10 cellular contexts compared by ENCODE assay signal in genomic region chr11:119382513-119382912, GRCh38. TPM values are rescaled to one million over a fixed set of nuclear protein-coding genes. Genes with fewer than 3 reads are reported as not detected.
DNase-seq lines count a peak whose midpoint lies in the region; ATAC-seq, FAIRE-seq and TF ChIP-seq lines count a peak whose summit lies in the region.
"Not testable (repeated sequence)": the region's sequence is repeated elsewhere in the genome, so short reads cannot be mapped to it uniquely, and the experiment has no call there.
"Had no signal": no experiment of that assay in that cellular context is flagged by ENCODE, and none has a peak within 500 bp of the region (broad histone marks: within the 10 kb centered on the region; RNA-seq: fewer than 3 reads in every experiment).

No MANE protein-coding gene starts in this region.

- H3K4me1 ChIP-seq in ACC112 (ENCODE audit: control insufficient read depth, insufficient read depth, low read length, unreplicated experiment) (peaks cover 10% of the 10 kb centered on the region), HAP-1 (peaks cover 15% of the 10 kb centered on the region), HepG2 (ENCODE audit: insufficient read depth, low read length) (peaks cover 59% of the 10 kb centered on the region), psoas muscle (peaks cover 30% of the 10 kb centered on the region)
- not testable (repeated sequence) for H3K4me1 ChIP-seq in OCI-LY3 (ENCODE audit: low read length)

- in situ Hi-C loops in HAP-1 (cut with MboI; ENCODE audit: low sequenced_read_pairs), result loop anchor here (10.0 kb wide), 1 partner anchor 58 kb away; no protein-coding TSS in a partner anchor
- in situ Hi-C loops in HepG2 (cut with HindIII; ENCODE audit: extremely low pct_ligation_motif_present, low pct_unique_long_range_greater_than_20kb), result not testable (repeated sequence)

- not testable (repeated sequence) for TF ChIP-seq POLR2A in HepG2 (IDR thresholded peaks at IDR 0.05; ENCODE audit: insufficient read depth in 1 of 2, low read depth in 2 of 2, low read length in 2 of 2)

- H3K27ac ChIP-seq in ACC112 (ENCODE audit: low read depth, low read length); OCI-LY3 (ENCODE audit: low read length); HepG2 (ENCODE audit: extremely low read length, insufficient read depth, low read length): not testable (repeated sequence)
- H3K27ac ChIP-seq in caudate nucleus (ENCODE audit: low read depth, low read length), result peak overlapping the region; percentile 19
- peak overlapping the region; percentile 97 for H3K27ac ChIP-seq in psoas muscle

- H3K27me3 ChIP-seq in ACC112 (ENCODE audit: insufficient read depth, low read length), result peaks cover 16% of the 10 kb centered on the region; the same call in 1 of the 2 replicates
- not testable (repeated sequence) for H3K27me3 ChIP-seq in HAP-1 (ENCODE audit: low read depth); OCI-LY3 (ENCODE audit: low read depth, low read length); HepG2 (ENCODE audit: control insufficient read depth in 1 of 2, insufficient read depth in 2 of 2, low read length in 2 of 2); psoas muscle (ENCODE audit: insufficient read depth in 3 of 3, low read length in 2 of 3)

- H3K4me2 ChIP-seq in OCI-LY3 (ENCODE audit: low read length) (peak overlapping the region; percentile 88), HepG2 (ENCODE audit: low read depth, low read length) (peak overlapping the region; percentile 98)

- DNase-seq in HAP-1 (ENCODE audit: low spot score in 2 of 2); caudate nucleus (lab: John Stamatoyannopoulos, UW); HepG2 (ENCODE audit: low spot score); psoas muscle: not testable (repeated sequence)

- TF ChIP-seq EP300 in HepG2 (IDR thresholded peaks at IDR 0.05; ENCODE audit: low read depth in 2 of 2, low read length in 2 of 2); HepG2 (CRISPR knock-in tag; IDR thresholded peaks at IDR 0.05; ENCODE audit: borderline replicate concordance): not testable (repeated sequence)

- BruUV-seq in HepG2 (replicated peaks; lab: Mats Ljungman, UMichigan), result not testable (repeated sequence)

- not testable (repeated sequence) for H3K36me3 ChIP-seq in ACC112 (ENCODE audit: insufficient read depth, low read length); HAP-1 (replicated peaks); OCI-LY3 (replicated peaks; ENCODE audit: low read depth, low read length); HepG2 (replicated peaks in 1 of 2; ENCODE audit: control insufficient read depth in 1 of 2, insufficient read depth in 2 of 2, low read length in 2 of 2); psoas muscle (ENCODE audit: insufficient read depth in 1 of 2, low read depth in 1 of 2)

- H3K79me2 ChIP-seq in ACC112 (ENCODE audit: control insufficient read depth, insufficient read depth, low read length, unreplicated experiment); OCI-LY3 (ENCODE audit: low read length): not testable (repeated sequence)
- peaks cover 10% of the 10 kb centered on the region for H3K79me2 ChIP-seq in HepG2 (ENCODE audit: insufficient read depth, low read length)

- CTCF ChIA-PET in HepG2 (lab: Yijun Ruan, JAX; ENCODE audit: low intra/inter-chr PET ratio, low total read pairs), result interaction anchor here (2.1 kb wide), 1 partner anchor 44 kb away, joined by 13 read pairs; no protein-coding TSS in a partner anchor

- FAIRE-seq in HepG2 (lab: Jason Lieb, UNC), result not testable (repeated sequence)

- not testable (repeated sequence) for H3K9ac ChIP-seq in OCI-LY3 (ENCODE audit: low read length); HepG2 (ENCODE audit: insufficient read depth, low read depth, low read length)

- TF ChIP-seq RAD21 in HepG2 (CRISPR knock-in tag; IDR thresholded peaks at IDR 0.05), result not testable (repeated sequence)

- not testable (repeated sequence) for H4K20me1 ChIP-seq in OCI-LY3 (ENCODE audit: insufficient read depth, low read length); HepG2 (ENCODE audit: insufficient read depth, low read length)

- H2AFZ ChIP-seq in ACC112 (ENCODE audit: low read length, unreplicated experiment), result peak overlapping the region; percentile 72
- not testable (repeated sequence) for H2AFZ ChIP-seq in OCI-LY3 (ENCODE audit: low read depth, low read length); HepG2 (ENCODE audit: low read length)

- POLR2A ChIA-PET in HepG2 (lab: Yijun Ruan, JAX), result interaction anchor here (2.6 kb wide), 1 partner anchor 21 kb away, joined by 12 read pairs; no protein-coding TSS in a partner anchor

- intact Hi-C loops in HepG2 (cut with micrococcal nuclease; ENCODE audit: unreplicated experiment), result not testable (repeated sequence)
- intact Hi-C loops in psoas muscle (cut with DNase I), result loop anchor here (2.0 to 10.0 kb wide), 2 partner anchors 92 to 94 kb away; no protein-coding TSS in a partner anchor

- not testable (repeated sequence) for TF ChIP-seq CTCF in OCI-LY3 (IDR thresholded peaks at IDR 0.05; ENCODE audit: low read depth, low read length); HepG2 (CRISPR knock-in tag; IDR thresholded peaks at IDR 0.05); psoas muscle (IDR thresholded peaks at IDR 0.05)

- not testable (repeated sequence) for ATAC-seq in HepG2, psoas muscle

- 90% methylated on average over 14 of the region's 14 CpGs for WGBS in HepG2 (ENCODE audit: low lambda C conversion rate)
- WGBS in psoas muscle, 3 donors, result 90 to 93% (median 91%) methylated on average over 14 of the region's 14 CpGs

- not testable (repeated sequence) for H3K9me3 ChIP-seq in HAP-1; OCI-LY3 (ENCODE audit: insufficient read depth, low read length); HepG2 (ENCODE audit: low read length); psoas muscle

- H3K4me3 ChIP-seq in ACC112 (ENCODE audit: low read depth, low read length) (peak overlapping the region; percentile 81), HAP-1 (peak overlapping the region; percentile 42; the same call in 1 of the 2 replicates), OCI-LY3 (ENCODE audit: low read length) (peak overlapping the region; percentile 82), HepG2 (replicated peaks in 1 of 3; ENCODE audit: insufficient read depth in 1 of 3, low read depth in 2 of 3, low read length in 3 of 3) (peak overlapping the region in 2 of 3 experiments; percentile 47 to 82; a peak in 1 of 6 replicates), psoas muscle (peak overlapping the region; percentile 84)

RNA-seq across cellular contexts. Expression of gene USP2, which starts 1.0 kb away (rescaled TPM):
- total RNA-seq in HepG2 (2016; rRNA removed; fragmentation: Illumina TruSeq; extraction: Trizol) (6.0 and 7.2 TPM in 2 replicates), psoas muscle (100 to 1,000 TPM in 3 of 4 donors, 10 to 100 TPM in 1; 75.8 to 210 (median 156) TPM)
- total RNA-seq in HepG2 (2016; cell fraction: cytosol; rRNA removed; fragmentation: Illumina TruSeq; extraction: Trizol; ENCODE audit: low read depth), result 1.1 and 1.7 TPM in 2 replicates
- 6.5 and 7.1 TPM in 2 replicates for total RNA-seq in HepG2 (2016; cell fraction: insoluble cytoplasmic fraction; rRNA removed; fragmentation: Illumina TruSeq; extraction: Trizol)
- 5.7 and 5.9 TPM in 2 replicates for total RNA-seq in HepG2 (2016; cell fraction: membrane; rRNA removed; fragmentation: Illumina TruSeq; extraction: Trizol)
- total RNA-seq in HepG2 (2016; cell fraction: nucleus; rRNA removed; fragmentation: Illumina TruSeq; extraction: Trizol), result 5.8 and 7.8 TPM in 2 replicates
- polyA plus RNA-seq in HepG2 (2011; rRNA removed) (2.5 and 3.2 TPM in 2 replicates), psoas muscle (10 to 100 TPM; 49.0 to 76.4 (median 57.4) TPM)
- polyA plus RNA-seq in HepG2 (2011; cell fraction: cytosol; rRNA removed), result 2.2 TPM in 2 replicates
- 4.4 and 4.7 TPM in 2 replicates for polyA plus RNA-seq in HepG2 (2011; cell fraction: nucleus; rRNA removed)
- polyA plus RNA-seq in HepG2 (2012), result 2.5 and 3.0 TPM in 2 replicates
- polyA plus RNA-seq in HepG2 (2016; cell fraction: cytosol; fragmentation: Illumina TruSeq; extraction: Trizol; ENCODE audit: low read depth), result 1.1 and 1.3 TPM in 2 replicates
- 7.6 and 11.3 TPM in 2 replicates for polyA plus RNA-seq in HepG2 (2016; cell fraction: insoluble cytoplasmic fraction; fragmentation: Illumina TruSeq; extraction: Trizol; ENCODE audit: low read depth)
- 4.1 and 4.2 TPM in 2 replicates for polyA plus RNA-seq in HepG2 (2016; cell fraction: membrane; fragmentation: Illumina TruSeq; extraction: Trizol; ENCODE audit: low read depth)
- polyA plus RNA-seq in HepG2 (2016; cell fraction: nucleus; fragmentation: Illumina TruSeq; extraction: Trizol; ENCODE audit: insufficient read depth, low read depth), result 22.1 and 23.0 TPM in 2 replicates
- 5.4 and 5.9 TPM in 2 replicates for polyA minus RNA-seq in HepG2 (2011; rRNA and poly(A)+ RNA removed; ENCODE audit: low replicate concordance)
- polyA minus RNA-seq in HepG2 (2011; cell fraction: cytosol; rRNA and poly(A)+ RNA removed), result 4.0 and 5.4 TPM in 2 replicates
- polyA minus RNA-seq in HepG2 (2011; cell fraction: nucleus; rRNA and poly(A)+ RNA removed), result 2.4 and 5.7 TPM in 2 replicates
- total RNA-seq: A172 had no signal

RNA-seq across cellular contexts. Expression of gene MFRP, which starts 36.0 kb away (rescaled TPM):
- total RNA-seq in HepG2 (2016; rRNA removed; fragmentation: Illumina TruSeq; extraction: Trizol) (not detected in 2 replicates), psoas muscle (not detected)
- total RNA-seq in HepG2 (2016; cell fraction: cytosol; rRNA removed; fragmentation: Illumina TruSeq; extraction: Trizol; ENCODE audit: low read depth), result not detected in 2 replicates
- not detected in 2 replicates for total RNA-seq in HepG2 (2016; cell fraction: insoluble cytoplasmic fraction; rRNA removed; fragmentation: Illumina TruSeq; extraction: Trizol)
- total RNA-seq in HepG2 (2016; cell fraction: membrane; rRNA removed; fragmentation: Illumina TruSeq; extraction: Trizol), result not detected in 2 replicates
- total RNA-seq in HepG2 (2016; cell fraction: nucleus; rRNA removed; fragmentation: Illumina TruSeq; extraction: Trizol), result not detected in 2 replicates
- polyA plus RNA-seq in HepG2 (2011; rRNA removed) (not detected in 2 replicates), psoas muscle (under 1 TPM in 2 of 3 donors, not detected in 1; 0.01 to 0.05 TPM)
- polyA plus RNA-seq in HepG2 (2011; cell fraction: cytosol; rRNA removed), result not detected in 2 replicates
- polyA plus RNA-seq in HepG2 (2011; cell fraction: nucleus; rRNA removed), result not detected in 2 replicates
- not detected in 2 replicates for polyA plus RNA-seq in HepG2 (2012)
- polyA plus RNA-seq in HepG2 (2016; cell fraction: cytosol; fragmentation: Illumina TruSeq; extraction: Trizol; ENCODE audit: low read depth), result not detected in 2 replicates
- polyA plus RNA-seq in HepG2 (2016; cell fraction: insoluble cytoplasmic fraction; fragmentation: Illumina TruSeq; extraction: Trizol; ENCODE audit: low read depth), result not detected in 2 replicates
- not detected in 2 replicates for polyA plus RNA-seq in HepG2 (2016; cell fraction: membrane; fragmentation: Illumina TruSeq; extraction: Trizol; ENCODE audit: low read depth)
- not detected in 2 replicates for polyA plus RNA-seq in HepG2 (2016; cell fraction: nucleus; fragmentation: Illumina TruSeq; extraction: Trizol; ENCODE audit: insufficient read depth, low read depth)
- not detected in 2 replicates for polyA minus RNA-seq in HepG2 (2011; rRNA and poly(A)+ RNA removed; ENCODE audit: low replicate concordance)
- not detected in 2 replicates for polyA minus RNA-seq in HepG2 (2011; cell fraction: cytosol; rRNA and poly(A)+ RNA removed)
- not detected in 2 replicates for polyA minus RNA-seq in HepG2 (2011; cell fraction: nucleus; rRNA and poly(A)+ RNA removed)
- total RNA-seq: A172; CD8-positive, alpha-beta T cell; HT-29; MCF 10A had no signal

RNA-seq across cellular contexts. Expression of gene THY1, which starts 40.5 kb away (rescaled TPM):
- total RNA-seq in HepG2 (2016; rRNA removed; fragmentation: Illumina TruSeq; extraction: Trizol), result not detected in 2 replicates
- not detected in 2 replicates for total RNA-seq in HepG2 (2016; cell fraction: cytosol; rRNA removed; fragmentation: Illumina TruSeq; extraction: Trizol; ENCODE audit: low read depth)
- total RNA-seq in HepG2 (2016; cell fraction: insoluble cytoplasmic fraction; rRNA removed; fragmentation: Illumina TruSeq; extraction: Trizol), result not detected in 2 replicates
- total RNA-seq in HepG2 (2016; cell fraction: membrane; rRNA removed; fragmentation: Illumina TruSeq; extraction: Trizol), result not detected in 2 replicates
- not detected in 2 replicates for total RNA-seq in HepG2 (2016; cell fraction: nucleus; rRNA removed; fragmentation: Illumina TruSeq; extraction: Trizol)
- not detected in 2 replicates for polyA plus RNA-seq in HepG2 (2011; rRNA removed)
- polyA plus RNA-seq in HepG2 (2011; cell fraction: cytosol; rRNA removed), result not detected in 2 replicates
- not detected in 2 replicates for polyA plus RNA-seq in HepG2 (2011; cell fraction: nucleus; rRNA removed)
- polyA plus RNA-seq in HepG2 (2012), result not detected in 2 replicates
- polyA plus RNA-seq in HepG2 (2016; cell fraction: cytosol; fragmentation: Illumina TruSeq; extraction: Trizol; ENCODE audit: low read depth), result not detected in 2 replicates
- polyA plus RNA-seq in HepG2 (2016; cell fraction: insoluble cytoplasmic fraction; fragmentation: Illumina TruSeq; extraction: Trizol; ENCODE audit: low read depth), result not detected in 2 replicates
- not detected in 2 replicates for polyA plus RNA-seq in HepG2 (2016; cell fraction: membrane; fragmentation: Illumina TruSeq; extraction: Trizol; ENCODE audit: low read depth)
- not detected in 2 replicates for polyA plus RNA-seq in HepG2 (2016; cell fraction: nucleus; fragmentation: Illumina TruSeq; extraction: Trizol; ENCODE audit: insufficient read depth, low read depth)
- 0.28 TPM in 1 of 2 replicates, not detected in the other for polyA minus RNA-seq in HepG2 (2011; rRNA and poly(A)+ RNA removed; ENCODE audit: low replicate concordance)
- polyA minus RNA-seq in HepG2 (2011; cell fraction: cytosol; rRNA and poly(A)+ RNA removed), result not detected in 2 replicates
- not detected in 2 replicates for polyA minus RNA-seq in HepG2 (2011; cell fraction: nucleus; rRNA and poly(A)+ RNA removed)
- 1 to 10 TPM in 3 of 4 donors, under 1 TPM in 1; 0.42 to 2.1 (median 1.4) TPM for total RNA-seq in psoas muscle
- polyA plus RNA-seq in psoas muscle, result 1 to 10 TPM in 1 of 3 donors, under 1 TPM in 2; 0.93 to 6.4 (median 1.00) TPM
- total RNA-seq: CD8-positive, alpha-beta T cell; MCF 10A had no signal

RNA-seq across cellular contexts. Expression of gene C1QTNF5, which starts 41.8 kb away (rescaled TPM):
- total RNA-seq in HepG2 (2016; rRNA removed; fragmentation: Illumina TruSeq; extraction: Trizol), result 0.77 and 1.2 TPM in 2 replicates
- total RNA-seq in HepG2 (2016; cell fraction: cytosol; rRNA removed; fragmentation: Illumina TruSeq; extraction: Trizol; ENCODE audit: low read depth), result 0.26 and 0.40 TPM in 2 replicates
- total RNA-seq in HepG2 (2016; cell fraction: insoluble cytoplasmic fraction; rRNA removed; fragmentation: Illumina TruSeq; extraction: Trizol), result 0.76 and 0.78 TPM in 2 replicates
- 0.28 and 0.45 TPM in 2 replicates for total RNA-seq in HepG2 (2016; cell fraction: membrane; rRNA removed; fragmentation: Illumina TruSeq; extraction: Trizol)
- 0.47 and 0.91 TPM in 2 replicates for total RNA-seq in HepG2 (2016; cell fraction: nucleus; rRNA removed; fragmentation: Illumina TruSeq; extraction: Trizol)
- polyA plus RNA-seq in HepG2 (2011; rRNA removed), result 0.86 TPM in 2 replicates
- polyA plus RNA-seq in HepG2 (2011; cell fraction: cytosol; rRNA removed), result 0.91 and 1.1 TPM in 2 replicates
- polyA plus RNA-seq in HepG2 (2011; cell fraction: nucleus; rRNA removed), result 0.96 and 1.1 TPM in 2 replicates
- polyA plus RNA-seq in HepG2 (2012), result 0.19 and 0.53 TPM in 2 replicates
- 0.25 and 0.45 TPM in 2 replicates for polyA plus RNA-seq in HepG2 (2016; cell fraction: cytosol; fragmentation: Illumina TruSeq; extraction: Trizol; ENCODE audit: low read depth)
- polyA plus RNA-seq in HepG2 (2016; cell fraction: insoluble cytoplasmic fraction; fragmentation: Illumina TruSeq; extraction: Trizol; ENCODE audit: low read depth), result 0.39 and 0.53 TPM in 2 replicates
- polyA plus RNA-seq in HepG2 (2016; cell fraction: membrane; fragmentation: Illumina TruSeq; extraction: Trizol; ENCODE audit: low read depth), result 0.16 and 0.49 TPM in 2 replicates
- polyA plus RNA-seq in HepG2 (2016; cell fraction: nucleus; fragmentation: Illumina TruSeq; extraction: Trizol; ENCODE audit: insufficient read depth, low read depth), result 1.1 and 1.6 TPM in 2 replicates
- polyA minus RNA-seq in HepG2 (2011; rRNA and poly(A)+ RNA removed; ENCODE audit: low replicate concordance), result 0.94 TPM in 1 of 2 replicates, not detected in the other
- not detected in 2 replicates for polyA minus RNA-seq in HepG2 (2011; cell fraction: cytosol; rRNA and poly(A)+ RNA removed)
- not detected in 2 replicates for polyA minus RNA-seq in HepG2 (2011; cell fraction: nucleus; rRNA and poly(A)+ RNA removed)
- total RNA-seq in psoas muscle, result 10 to 100 TPM in 1 of 4 donors, 1 to 10 TPM in 3; 5.3 to 11.6 (median 8.8) TPM
- 10 to 100 TPM in 1 of 3 donors, 1 to 10 TPM in 2; 3.2 to 12.0 (median 4.7) TPM for polyA plus RNA-seq in psoas muscle
- total RNA-seq: A172; CD8-positive, alpha-beta T cell; MCF 10A had no signal

RNA-seq across cellular contexts. Expression of gene RNF26, which starts 48.2 kb away (rescaled TPM):
- total RNA-seq in HepG2 (2016; rRNA removed; fragmentation: Illumina TruSeq; extraction: Trizol), result 11.9 and 20.8 TPM in 2 replicates
- total RNA-seq in HepG2 (2016; cell fraction: cytosol; rRNA removed; fragmentation: Illumina TruSeq; extraction: Trizol; ENCODE audit: low read depth), result 5.1 and 5.5 TPM in 2 replicates
- total RNA-seq in HepG2 (2016; cell fraction: insoluble cytoplasmic fraction; rRNA removed; fragmentation: Illumina TruSeq; extraction: Trizol), result 11.0 and 17.9 TPM in 2 replicates
- 25.7 and 27.9 TPM in 2 replicates for total RNA-seq in HepG2 (2016; cell fraction: membrane; rRNA removed; fragmentation: Illumina TruSeq; extraction: Trizol)
- 16.9 and 17.9 TPM in 2 replicates for total RNA-seq in HepG2 (2016; cell fraction: nucleus; rRNA removed; fragmentation: Illumina TruSeq; extraction: Trizol)
- 26.3 and 28.8 TPM in 2 replicates for polyA plus RNA-seq in HepG2 (2011; rRNA removed)
- polyA plus RNA-seq in HepG2 (2011; cell fraction: cytosol; rRNA removed), result 33.9 and 41.8 TPM in 2 replicates
- 21.0 and 21.5 TPM in 2 replicates for polyA plus RNA-seq in HepG2 (2011; cell fraction: nucleus; rRNA removed)
- polyA plus RNA-seq in HepG2 (2012), result 29.6 and 32.1 TPM in 2 replicates
- polyA plus RNA-seq in HepG2 (2016; cell fraction: cytosol; fragmentation: Illumina TruSeq; extraction: Trizol; ENCODE audit: low read depth), result 16.4 and 19.4 TPM in 2 replicates
- 51.2 and 62.2 TPM in 2 replicates for polyA plus RNA-seq in HepG2 (2016; cell fraction: insoluble cytoplasmic fraction; fragmentation: Illumina TruSeq; extraction: Trizol; ENCODE audit: low read depth)
- 61.9 and 66.3 TPM in 2 replicates for polyA plus RNA-seq in HepG2 (2016; cell fraction: membrane; fragmentation: Illumina TruSeq; extraction: Trizol; ENCODE audit: low read depth)
- polyA plus RNA-seq in HepG2 (2016; cell fraction: nucleus; fragmentation: Illumina TruSeq; extraction: Trizol; ENCODE audit: insufficient read depth, low read depth), result 50.4 and 51.8 TPM in 2 replicates
- polyA minus RNA-seq in HepG2 (2011; rRNA and poly(A)+ RNA removed; ENCODE audit: low replicate concordance), result 92.7 and 163 TPM in 2 replicates
- 34.6 and 35.6 TPM in 2 replicates for polyA minus RNA-seq in HepG2 (2011; cell fraction: cytosol; rRNA and poly(A)+ RNA removed)
- polyA minus RNA-seq in HepG2 (2011; cell fraction: nucleus; rRNA and poly(A)+ RNA removed), result 16.9 and 21.8 TPM in 2 replicates
- total RNA-seq in psoas muscle, result 1 to 10 TPM; 6.1 to 8.8 (median 7.5) TPM
- 1 to 10 TPM; 5.8 to 8.9 (median 7.1) TPM for polyA plus RNA-seq in psoas muscle

Comparison
In these comparisons a context has a peak if more than half of its experiments do, and no peak if none do; other contexts are left out.
1. RNA of gene USP2, which starts 1.0 kb away (total RNA-seq): 75.8 to 210 TPM in psoas muscle; 1.1 to 7.8 TPM in HepG2; every median in the first group is over 4 times any median in the second.
2. Peak in every context shown above with its lines, with median percentiles within 50 percentile points of each other: H3K4me3 ChIP-seq.